Comparison of ENCODE assay signal across 8 cellular contexts in the genomic region with DNA sequence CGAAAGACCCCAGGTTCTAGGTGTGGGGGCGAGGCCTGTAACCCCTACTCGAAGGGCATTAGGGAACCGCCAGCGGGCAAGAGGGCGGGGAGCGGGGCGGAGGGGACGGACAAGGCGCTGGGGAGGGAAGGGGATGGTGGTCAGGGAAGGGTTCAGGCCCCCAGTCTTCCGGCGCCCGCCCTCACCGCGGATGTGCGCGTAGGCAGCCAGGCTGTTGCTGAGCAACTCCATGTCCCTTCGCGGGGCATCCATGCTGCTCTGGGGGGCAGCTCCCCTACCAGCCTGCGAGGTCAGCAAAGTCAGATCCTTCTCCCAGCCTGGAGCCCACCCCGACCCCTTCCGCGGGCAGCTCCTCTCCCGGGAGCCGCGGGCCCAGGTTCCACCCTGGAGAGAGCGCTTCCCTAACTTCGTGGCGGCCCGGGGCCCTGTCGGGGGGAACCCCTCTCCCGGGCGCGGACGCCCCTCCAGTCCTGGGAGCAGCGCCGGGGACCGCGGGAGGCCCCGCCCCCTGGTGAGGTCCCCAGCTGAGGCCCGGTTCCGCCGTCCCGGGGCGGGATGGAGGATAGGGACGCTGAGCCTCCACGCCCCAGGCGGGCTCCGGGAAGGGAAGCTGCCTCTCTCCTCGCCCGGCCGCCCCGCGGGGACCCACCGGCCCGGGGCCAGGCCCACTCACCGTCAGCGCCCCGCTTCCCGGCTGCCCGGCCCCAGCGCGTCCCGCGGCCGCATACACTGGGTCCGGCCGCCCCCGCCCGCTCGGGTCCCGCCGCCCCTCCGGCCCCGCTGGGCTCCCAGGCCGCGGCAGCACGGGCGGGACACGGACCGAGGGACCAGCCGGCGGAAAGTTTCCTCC. TPM values are rescaled to one million over a fixed set of nuclear protein-coding genes. Genes with fewer than 3 reads are reported as not detected.
DNase-seq lines count a peak whose midpoint lies in the region; ATAC-seq and TF ChIP-seq lines count a peak whose summit lies in the region.

No MANE protein-coding gene starts in this region.

- peak overlapping the region; percentile 54 for H3K56ac ChIP-seq in IMR-90 (ENCODE audit: extremely low read depth, insufficient read depth, low read length)

- H4K20me1 ChIP-seq in IMR-90 (ENCODE audit: insufficient read depth, low read length) (peaks cover 7% of the 10 kb centered on the region), osteoblast (ENCODE audit: insufficient read depth, low read length) (peaks cover 8% of the 10 kb centered on the region)

- 0% methylated on average over 5 of the region's 83 CpGs; no CpG with 5 or more reads in 1 of the 2 experiments for WGBS in IMR-90 (ENCODE audit: extremely low coverage in 2 of 2, insufficient read length in 1 of 2), 2 experiments
- WGBS in gastroesophageal sphincter (ENCODE audit: low coverage in 1 of 2), 2 donors, result no CpG with 5 or more reads among the region's 83 CpGs

- CTCF ChIA-PET in GM10248 (lab: Yijun Ruan, JAX), result interaction anchor here (0.8 to 2.5 kb wide), 5 partner anchors 12 to 63 kb away, joined by 3 to 11 read pairs (median 5); no protein-coding TSS in a partner anchor
- CTCF ChIA-PET in IMR-90 (lab: Yijun Ruan, JAX), result interaction anchor here (1.1 to 1.2 kb wide), 3 partner anchors 28 to 64 kb away, joined by 3 to 4 read pairs (median 3); no protein-coding TSS in a partner anchor

- H3K36me3 ChIP-seq in IMR-90 (ENCODE audit: control insufficient read depth, insufficient read depth, low read length), result peaks cover 9% of the 10 kb centered on the region
- H3K36me3 ChIP-seq in gastroesophageal sphincter, result no peaks in the 10 kb centered on the region
- peaks cover 8% of the 10 kb centered on the region for H3K36me3 ChIP-seq in osteoblast (ENCODE audit: insufficient read depth, low read length)

- H3K27ac ChIP-seq in IMR-90 (ENCODE audit: insufficient read depth, low read length), result peak overlapping the region; percentile 87
- H3K27ac ChIP-seq in gastroesophageal sphincter, result peak overlapping the region; percentile 60 to 92 (median 88)
- H3K27ac ChIP-seq in osteoblast (ENCODE audit: low read depth, low read length), result peak overlapping the region; percentile 42

- H3K9ac ChIP-seq in IMR-90 (ENCODE audit: low read depth, low read length), result peak overlapping the region; percentile 71

- peak overlapping the region in 1 of 2 experiments; percentile 50; a peak in 2 of 4 replicates for H4K8ac ChIP-seq in IMR-90 (ENCODE audit: low read depth in 2 of 2, low read length in 2 of 2)

- H3K27ac Mint-ChIP-seq in activated T-cell treated with anti-CD3 and anti-CD28 coated beads, Interleukin-2, amount 50 U/mL, for 72 hours, result no peak overlapping the region

- TF ChIP-seq EP300 in gastroesophageal sphincter (IDR thresholded peaks at IDR 0.05), result no peak

- no TSS peak for BruUV-seq in IMR-90 (replicated peaks; lab: Mats Ljungman, UMichigan)

- POLR2A ChIA-PET in GM10248 (lab: Yijun Ruan, JAX) (interaction anchor here (1.0 kb wide), 2 partner anchors 17 to 173 kb away, joined by 3 read pairs; a partner anchor contains a TSS), IMR-90 (lab: Charles Lee; ENCODE audit: unreplicated experiment) (interaction anchor here (0.6 to 2.3 kb wide), 2 partner anchors 46 to 63 kb away, joined by 3 to 6 read pairs; no protein-coding TSS in a partner anchor)

- H2BK120ac ChIP-seq in IMR-90 (ENCODE audit: low read depth, low read length), result peak overlapping the region; percentile 33; the same call in 1 of the 2 replicates

- peaks cover 30% of the 10 kb centered on the region for H3K4me1 ChIP-seq in IMR-90 (ENCODE audit: control insufficient read depth, insufficient read depth, low read length)
- peaks cover 0 to 42% (median 31%) of the 10 kb centered on the region in 3 donors for H3K4me1 ChIP-seq in gastroesophageal sphincter
- H3K4me1 ChIP-seq in osteoblast (ENCODE audit: insufficient read depth, low read length), result peaks cover 16% of the 10 kb centered on the region

- H2BK5ac ChIP-seq in IMR-90 (ENCODE audit: low read depth, low read length, poor library complexity, severe bottlenecking), result peak overlapping the region; percentile 91

- H3K27me3 ChIP-seq in IMR-90 (ENCODE audit: control insufficient read depth, insufficient read depth, low read length), result no peaks in the 10 kb centered on the region
- no peaks in the 10 kb centered on the region for H3K27me3 ChIP-seq in gastroesophageal sphincter
- H3K27me3 ChIP-seq in osteoblast (ENCODE audit: insufficient read depth, low read length), result no peaks in the 10 kb centered on the region

- in situ Hi-C loops in IMR-90 (cut with MboI; ENCODE audit: low sequenced_read_pairs), result no loop called here

- H3K4me3 Mint-ChIP-seq in activated T-cell treated with anti-CD3 and anti-CD28 coated beads, Interleukin-2, amount 50 U/mL, for 72 hours, result peak overlapping the region; percentile 76 to 78

- ATAC-seq in IMR-90 (ENCODE audit: low read depth) (peak; percentile 44), gastroesophageal sphincter (peak; percentile 51), HG03175 (IDR thresholded peaks at IDR 0.05; ENCODE audit: unreplicated experiment) (no peak)
- ATAC-seq in activated T-cell treated with anti-CD3 and anti-CD28 coated beads, Interleukin-2, amount 50 U/mL, for 72 hours (replicated peaks in 1 of 2), result peak; percentile 48 to 57

- dilution Hi-C loops in IMR-90 (cut with HindIII; ENCODE audit: low sequenced_read_pairs, unreplicated experiment), result no loop called here

- peak overlapping the region; percentile 61 for H4K91ac ChIP-seq in IMR-90 (ENCODE audit: insufficient read depth, low read depth, low read length)

- peaks cover 15% of the 10 kb centered on the region for H3K27me3 Mint-ChIP-seq in activated T-cell treated with anti-CD3 and anti-CD28 coated beads, Interleukin-2, amount 50 U/mL, for 72 hours (ENCODE audit: low read depth)

- peak overlapping the region; percentile 17 for H4K5ac ChIP-seq in IMR-90 (ENCODE audit: low read depth, low read length)

- intact Hi-C loops in IMR-90 (cut with micrococcal nuclease), result loop anchor here (2.0 to 5.0 kb wide), 3 partner anchors 28 to 64 kb away; a partner anchor contains a TSS

- DNase-seq in GM10248 (ENCODE audit: extremely low spot score), result peak; percentile 70
- DNase-seq in IMR-90, result peak; percentile 59
- DNase-seq in activated T-cell treated with anti-CD3 and anti-CD28 coated beads, Interleukin-2, amount 50 U/mL, for 72 hours, result peak; percentile 51 to 62
- DNase-seq in osteoblast (ENCODE audit: insufficient read length, low spot score, missing footprints), result peak; percentile 97
- no peak for DNase-seq in epidermal melanocyte (ENCODE audit: insufficient read length, low spot score)
- DNase-seq in NCI-H2171 (lab: John Stamatoyannopoulos, UW), result no peak

- peaks cover 23% of the 10 kb centered on the region for H3K9me1 ChIP-seq in IMR-90 (ENCODE audit: insufficient read depth, low read length)

- TF ChIP-seq CTCF in GM10248 (IDR thresholded peaks at IDR 0.05; ENCODE audit: control extremely low read depth, extremely low read depth, low read depth, missing control alignments) (no peak), IMR-90 (conservative IDR thresholded peaks at IDR 0.05; ENCODE audit: low read depth, low read length) (no peak), gastroesophageal sphincter (IDR thresholded peaks at IDR 0.05) (no peak), osteoblast (IDR thresholded peaks at IDR 0.05; ENCODE audit: extremely low read depth, low read depth, low read length) (no peak)

- peaks cover 0 to 64% of the 10 kb centered on the region in 2 experiments for H3K79me1 ChIP-seq in IMR-90 (ENCODE audit: low read depth in 1 of 2, low read length in 2 of 2)

- H3K9me3 ChIP-seq in IMR-90 (ENCODE audit: control insufficient read depth, insufficient read depth, low read length), result no peaks in the 10 kb centered on the region
- H3K9me3 ChIP-seq in gastroesophageal sphincter, result no peaks in the 10 kb centered on the region
- H3K9me3 ChIP-seq in osteoblast (ENCODE audit: low read depth, low read length), result no peaks in the 10 kb centered on the region

- peak overlapping the region; percentile 99 for H2AK9ac ChIP-seq in IMR-90 (replicated peaks; ENCODE audit: low read depth, low read length, poor library complexity)

- H3K4ac ChIP-seq in IMR-90 (ENCODE audit: low read depth, low read length), result peak overlapping the region; percentile 86

- H3K4me2 ChIP-seq in IMR-90 (ENCODE audit: low read depth, low read length) (peak overlapping the region; percentile 80), osteoblast (ENCODE audit: insufficient read depth, low read length) (peak overlapping the region; percentile 71)

- no peak for TF ChIP-seq RAD21 in IMR-90 (IDR thresholded peaks at IDR 0.05; ENCODE audit: low read length)

- peak overlapping the region; percentile 89 for H3K14ac ChIP-seq in IMR-90 (replicated peaks; ENCODE audit: low read depth, low read length)

- H3K18ac ChIP-seq in IMR-90 (ENCODE audit: low read depth, low read length), result peak overlapping the region; percentile 15; the same call in 1 of the 2 replicates

- peak overlapping the region; percentile 82 for H2AFZ ChIP-seq in IMR-90 (replicated peaks; ENCODE audit: low read length, poor library complexity)
- H2AFZ ChIP-seq in osteoblast (ENCODE audit: low read length), result peak overlapping the region; percentile 29

- H3K36me3 Mint-ChIP-seq in activated T-cell treated with anti-CD3 and anti-CD28 coated beads, Interleukin-2, amount 50 U/mL, for 72 hours (ENCODE audit: insufficient read depth in 2 of 2), result no peaks in the 10 kb centered on the region

- no peaks in the 10 kb centered on the region for H3K9me3 Mint-ChIP-seq in activated T-cell treated with anti-CD3 and anti-CD28 coated beads, Interleukin-2, amount 50 U/mL, for 72 hours

- peaks cover 35% of the 10 kb centered on the region for H3K4me1 Mint-ChIP-seq in activated T-cell treated with anti-CD3 and anti-CD28 coated beads, Interleukin-2, amount 50 U/mL, for 72 hours (ENCODE audit: low read depth)

- no peak overlapping the region for H2BK20ac ChIP-seq in IMR-90 (ENCODE audit: low read depth, low read length)

- TF ChIP-seq POLR2A in IMR-90 (IDR thresholded peaks at IDR 0.05; ENCODE audit: low read depth, low read length) (no peak), gastroesophageal sphincter (IDR thresholded peaks at IDR 0.05) (no peak)

- H3K79me2 ChIP-seq in osteoblast (ENCODE audit: insufficient read depth, low read length), result peaks cover 10% of the 10 kb centered on the region

- peak overlapping the region; percentile 78 for H3K4me3 ChIP-seq in IMR-90 (ENCODE audit: insufficient read depth, low read depth, low read length)
- H3K4me3 ChIP-seq in gastroesophageal sphincter, result peak overlapping the region; percentile 81 to 87
- peak overlapping the region; percentile 85 for H3K4me3 ChIP-seq in osteoblast (ENCODE audit: insufficient read depth, low read length)

- peak overlapping the region; percentile 83; the same call in 1 of the 2 replicates for H3K23ac ChIP-seq in IMR-90 (ENCODE audit: low read depth, low read length)

- peak overlapping the region; percentile 76 for H2AK5ac ChIP-seq in IMR-90 (ENCODE audit: low read depth, low read length)

- no peak overlapping the region for H2BK15ac ChIP-seq in IMR-90 (ENCODE audit: low read depth, low read length)

RNA-seq across cellular contexts. Expression of a gene that starts 0.4 kb away (rescaled TPM):
- total RNA-seq in IMR-90 (2012; rRNA removed) (49.8 and 63.3 TPM in 2 replicates), gastroesophageal sphincter (10 to 100 TPM; 42.0 to 68.7 (median 53.7) TPM), osteoblast (119 and 135 TPM in 2 replicates)
- polyA plus RNA-seq in IMR-90 (2012; rRNA removed), result 64.6 and 147 TPM in 2 replicates
- polyA plus RNA-seq in IMR-90 (2012; cell fraction: cytosol; rRNA removed), result 167 and 245 TPM in 2 replicates
- 42.8 and 99.5 TPM in 2 replicates for polyA plus RNA-seq in IMR-90 (2012; cell fraction: nucleus; rRNA removed; ENCODE audit: low replicate concordance)
- total RNA-seq in activated T-cell treated with anti-CD3 and anti-CD28 coated beads, Interleukin-2, amount 50 U/mL, for 72 hours, result 1 to 10 TPM; 8.0 to 9.4 TPM

RNA-seq across cellular contexts. Expression of a gene that starts 16.8 kb away (rescaled TPM):
- total RNA-seq in IMR-90 (2012; rRNA removed) (1.8 and 1.9 TPM in 2 replicates), gastroesophageal sphincter (1 to 10 TPM in 2 of 4 donors, under 1 TPM in 1, not detected in 1; 0.27 to 1.4 (median 1.3) TPM), osteoblast (1.8 and 2.2 TPM in 2 replicates)
- 11.0 and 11.9 TPM in 2 replicates for polyA plus RNA-seq in IMR-90 (2012; rRNA removed)
- 2.6 and 2.9 TPM in 2 replicates for polyA plus RNA-seq in IMR-90 (2012; cell fraction: cytosol; rRNA removed)
- polyA plus RNA-seq in IMR-90 (2012; cell fraction: nucleus; rRNA removed; ENCODE audit: low replicate concordance), result 65.3 and 92.1 TPM in 2 replicates
- total RNA-seq in activated T-cell treated with anti-CD3 and anti-CD28 coated beads, Interleukin-2, amount 50 U/mL, for 72 hours, result 10 to 100 TPM in 1 of 2 donors, 1 to 10 TPM in 1; 8.1 to 16.3 TPM

Comparison
In these comparisons a context has a peak if more than half of its experiments do, and no peak if none do; other contexts are left out.
1. DNase-seq: peak in GM10248 (single experiment), IMR-90 (single experiment), activated T-cell treated with anti-CD3 and anti-CD28 coated beads, Interleukin-2, amount 50 U/mL, for 72 hours (2 of 2) and osteoblast (single experiment); none in epidermal melanocyte (single experiment) and NCI-H2171 (single experiment).
2. Peak in every context shown above with its lines, with median percentiles within 50 percentile points of each other: H3K27ac ChIP-seq and H3K4me3 ChIP-seq.